Comparison of ENCODE assay signal across 8 cellular contexts in the genomic region with DNA sequence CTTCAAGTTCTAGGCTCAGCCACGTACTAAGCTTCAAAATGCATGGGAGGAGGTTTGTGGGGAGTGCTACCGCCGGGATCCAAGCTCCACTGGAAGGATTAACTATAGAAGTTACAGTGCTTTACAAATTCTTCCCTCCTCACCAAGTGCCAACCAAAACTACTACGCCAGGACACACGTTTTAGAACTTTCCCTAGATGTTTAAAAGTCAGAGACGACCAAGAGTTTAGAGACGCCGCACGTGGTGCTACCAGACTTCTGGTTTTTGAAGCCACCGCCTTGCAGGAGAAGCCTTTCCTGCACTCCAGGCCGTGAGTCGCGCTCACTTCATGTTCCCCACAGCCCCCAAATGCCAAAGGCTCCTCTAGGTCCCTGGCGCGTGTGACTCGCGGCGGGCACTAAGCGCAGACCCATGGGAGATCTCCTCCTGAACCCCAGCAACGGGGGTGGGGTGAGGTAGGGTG. TPM values are rescaled to one million over a fixed set of nuclear protein-coding genes. Genes with fewer than 3 reads are reported as not detected.
A peak's percentile ranks its signal among the peaks of the same experiment; 100 is the strongest.
DNase-seq lines count a peak whose midpoint lies in the region; ATAC-seq and TF ChIP-seq lines count a peak whose summit lies in the region.

No MANE protein-coding gene starts in this region.

- WGBS in urinary bladder, result 1% methylated on average over 20 of the region's 20 CpGs

- CTCF ChIA-PET in Calu3 (lab: Charles Lee), result interaction anchor here (0.7 to 2.1 kb wide), 4 partner anchors 10 to 73 kb away, joined by 3 to 13 read pairs (median 3); no protein-coding TSS in a partner anchor

- ATAC-seq in HG02759 (IDR thresholded peaks at IDR 0.05; ENCODE audit: unreplicated experiment) (peak; percentile 14), HG02884 (IDR thresholded peaks at IDR 0.05; ENCODE audit: unreplicated experiment) (no peak)

- no peaks in the 10 kb centered on the region for H3K9me3 Mint-ChIP-seq in Calu3 (ENCODE audit: low read depth, unreplicated experiment)

- intact Hi-C loops in Calu3 (cut with micrococcal nuclease; ENCODE audit: unreplicated experiment), result no loop called here

- TSS peak; percentile 73 for BruUV-seq in Calu3 (replicated peaks; lab: Mats Ljungman, UMichigan)

- H3K27me3 Mint-ChIP-seq in Calu3 (ENCODE audit: unreplicated experiment), result no peaks in the 10 kb centered on the region

- H3K27ac ChIP-seq in effector memory CD4-positive, alpha-beta T cell (ENCODE audit: insufficient read depth, low read length, poor library complexity, severe bottlenecking), result peak overlapping the region; percentile 95
- no peak overlapping the region for H3K27ac ChIP-seq in urinary bladder (ENCODE audit: low read depth)

- peak overlapping the region; percentile 93 for H3K4me3 ChIP-seq in effector memory CD4-positive, alpha-beta T cell (ENCODE audit: insufficient read depth, low read depth, low read length, poor library complexity, severe bottlenecking)
- H3K4me3 ChIP-seq in urinary bladder (ENCODE audit: low read depth, low read length), result peak overlapping the region; percentile 80

- TF ChIP-seq CTCF in Calu3 (IDR thresholded peaks at IDR 0.05; ENCODE audit: unreplicated experiment), result no peak

- H3K27me3 ChIP-seq in effector memory CD4-positive, alpha-beta T cell (replicated peaks; ENCODE audit: control insufficient read depth, insufficient read depth, low read length, poor library complexity, severe bottlenecking), result no peaks in the 10 kb centered on the region

- H3K27ac Mint-ChIP-seq in Calu3 (ENCODE audit: unreplicated experiment), result peak overlapping the region; percentile 86

- peaks cover 13% of the 10 kb centered on the region for H3K4me1 ChIP-seq in effector memory CD4-positive, alpha-beta T cell (ENCODE audit: control insufficient read depth, insufficient read depth, low read length, poor library complexity, severe bottlenecking)
- no peaks in the 10 kb centered on the region for H3K4me1 ChIP-seq in urinary bladder (ENCODE audit: insufficient read depth)

- H3K4me3 Mint-ChIP-seq in Calu3 (ENCODE audit: low read depth, unreplicated experiment), result peak overlapping the region; percentile 86

- DNase-seq in Calu3 (no peak), SW480 (ENCODE audit: low spot score) (peak; percentile 22), medulla oblongata (ENCODE audit: extremely low spot score) (peak; percentile 28), NCI-H1436 (lab: John Stamatoyannopoulos, UW) (no peak)
- DNase-seq in effector memory CD4-positive, alpha-beta T cell, result no peak

- H3K4me1 Mint-ChIP-seq in Calu3 (ENCODE audit: low read depth, unreplicated experiment), result no peaks in the 10 kb centered on the region

- H3K9me3 ChIP-seq in effector memory CD4-positive, alpha-beta T cell (ENCODE audit: control insufficient read depth, low read length), result no peaks in the 10 kb centered on the region

- H3K36me3 ChIP-seq in effector memory CD4-positive, alpha-beta T cell (ENCODE audit: control insufficient read depth, insufficient read depth, low read length), result no peaks in the 10 kb centered on the region
- H3K36me3 ChIP-seq in urinary bladder (ENCODE audit: insufficient read depth), result no peaks in the 10 kb centered on the region

- peaks cover 30% of the 10 kb centered on the region for H3K36me3 Mint-ChIP-seq in Calu3 (ENCODE audit: insufficient read depth, unreplicated experiment)

RNA-seq across cellular contexts. Expression of a gene that starts 0.7 kb away (rescaled TPM):
- total RNA-seq in Calu3 (2022) (205 and 213 TPM in 2 replicates), urinary bladder (41.3 TPM)
- 137 TPM for polyA plus RNA-seq in urinary bladder

RNA-seq across cellular contexts. Expression of a gene that starts 11.4 kb away (rescaled TPM):
- total RNA-seq in Calu3 (2022) (0.68 and 0.83 TPM in 2 replicates), urinary bladder (0.95 TPM)
- polyA plus RNA-seq in urinary bladder, result 1.3 TPM

Comparison
In these comparisons a context has a peak if more than half of its experiments do, and no peak if none do; other contexts are left out.
1. DNase-seq: peak in SW480 (single experiment) and medulla oblongata (single experiment); none in Calu3 (single experiment), effector memory CD4-positive, alpha-beta T cell (0 of 3) and NCI-H1436 (single experiment).